21 cellular contexts compared by ENCODE assay signal in the genomic region with DNA sequence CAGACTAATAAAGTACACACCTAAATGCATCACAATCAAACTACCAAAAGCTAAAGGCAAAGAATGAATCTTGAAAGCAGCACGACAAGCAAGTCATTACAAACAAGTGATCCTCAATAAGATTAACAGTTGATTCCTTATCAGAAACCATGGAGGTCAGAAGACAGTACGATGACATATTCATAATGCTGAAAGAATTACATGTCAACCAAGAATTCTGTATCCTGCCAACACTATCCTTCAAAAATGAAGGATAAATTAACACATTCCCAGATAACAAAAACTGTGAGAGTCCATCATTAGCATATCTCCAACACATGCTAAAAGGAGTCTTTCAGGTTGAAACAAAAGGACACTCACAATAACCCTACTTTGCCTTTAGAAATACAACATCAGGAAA. TPM values are rescaled to one million over a fixed set of nuclear protein-coding genes. Genes with fewer than 3 reads are reported as not detected.
DNase-seq lines count a peak whose midpoint lies in the region; ATAC-seq and TF ChIP-seq lines count a peak whose summit lies in the region.
"Had no signal": no experiment of that assay in that cellular context is flagged by ENCODE, and none has a peak within 500 bp of the region (broad histone marks: within the 10 kb centered on the region; RNA-seq: fewer than 3 reads in every experiment).

No MANE protein-coding gene starts in this region.

- TF ChIP-seq CTCF in GM23338 (conservative IDR thresholded peaks at IDR 0.05; ENCODE audit: low read depth in 2 of 2) (no peak), WTC11 (IDR thresholded peaks at IDR 0.05) (no peak)

- no peak overlapping the region for H3K4me3 Mint-ChIP-seq in GM23338
- no peak overlapping the region for H3K4me3 Mint-ChIP-seq in WTC11
- H3K4me3 Mint-ChIP-seq: T-helper 1 cell treated with Interleukin-12 subunit alpha and Interleukin-12 subunit beta and Interleukin-4 antibody, amounts not matched to agents 30 μg/mL and 1 μg/mL, for 36 hours had no signal

- H2BK15ac ChIP-seq in mesendoderm (replicated peaks; ENCODE audit: low read depth), result no peak overlapping the region

- no peak overlapping the region for H4K5ac ChIP-seq in mesendoderm (ENCODE audit: low read length)

- H3K9ac ChIP-seq in HUES64 (ENCODE audit: low read depth, low read length) (no peak overlapping the region), mesendoderm (ENCODE audit: low read length) (no peak overlapping the region)

- H3K9me3 Mint-ChIP-seq in GM23338 (peaks cover 13% of the 10 kb centered on the region; the same call in 2 of the 3 replicates), WTC11 (peaks cover 22% of the 10 kb centered on the region)

- no peak overlapping the region for H2BK120ac ChIP-seq in mesendoderm (ENCODE audit: low read depth, low read length)

- 91% methylated on average over 2 of the region's 2 CpGs for WGBS in HUES64
- WGBS in mesendoderm (ENCODE audit: extremely low coverage, insufficient coverage, low lambda C conversion rate), result no CpG with 5 or more reads among the region's 2 CpGs

- no peak overlapping the region for H3K56ac ChIP-seq in mesendoderm (ENCODE audit: low read length)

- H3K27ac Mint-ChIP-seq in GM23338 (peak overlapping the region; percentile 57; the same call in 1 of the 2 replicates), WTC11 (0 out of 2 replicates have a peak overlapping the region, but pooled peaks have one; percentile 44)
- H3K27ac Mint-ChIP-seq: T-helper 1 cell treated with Interleukin-12 subunit alpha and Interleukin-12 subunit beta and Interleukin-4 antibody, amounts not matched to agents 30 μg/mL and 1 μg/mL, for 36 hours had no signal

- no peak overlapping the region for H4K8ac ChIP-seq in mesendoderm (ENCODE audit: low read depth, low read length)

- H3K27me3 Mint-ChIP-seq in GM23338 (ENCODE audit: insufficient read depth, low read depth, poor library complexity) (peaks cover 1% of the 10 kb centered on the region), WTC11 (ENCODE audit: low read depth) (no peaks in the 10 kb centered on the region)

- H3K9me3 ChIP-seq in HUES64 (ENCODE audit: insufficient read depth, low read depth, low read length), result peaks cover 5% of the 10 kb centered on the region; the same call in 1 of the 2 replicates
- H3K9me3 ChIP-seq: BE2C, SJSA1 had no signal

- H3K23ac ChIP-seq in mesendoderm (ENCODE audit: low read length), result no peak overlapping the region

- H2BK5ac ChIP-seq in mesendoderm (ENCODE audit: low read length), result peak overlapping the region; percentile 77

- CTCF ChIA-PET in WTC11 (lab: Charles Lee), result no interaction called here

- H4K20me1 ChIP-seq in GM23338 (replicated peaks; ENCODE audit: insufficient read depth), result no peaks in the 10 kb centered on the region

- no peak overlapping the region for H3K4me3 ChIP-seq in GM23338
- H3K4me3 ChIP-seq in HUES64 (ENCODE audit: low read length), result no peak overlapping the region
- no peak overlapping the region for H3K4me3 ChIP-seq in mesendoderm (ENCODE audit: low read length)
- H3K4me3 ChIP-seq: A549, SJSA1 had no signal

- no peak overlapping the region for H3K18ac ChIP-seq in mesendoderm (ENCODE audit: low read length)

- ATAC-seq in GM23338, result peak; percentile 26; the same call in 1 of the 3 replicates
- ATAC-seq in WTC11, result peak; percentile 30; the same call in 1 of the 2 replicates
- no peak for ATAC-seq in HG03442 (IDR thresholded peaks at IDR 0.05; ENCODE audit: unreplicated experiment)
- no peak for ATAC-seq in HG02610 (IDR thresholded peaks at IDR 0.05; ENCODE audit: unreplicated experiment)
- ATAC-seq: A549, Right ventricle myocardium inferior had no signal

- no peak overlapping the region for H2AK5ac ChIP-seq in mesendoderm (ENCODE audit: low read length)

- H3K27ac ChIP-seq in GM23338 (ENCODE audit: low read depth), result no peak overlapping the region
- H3K27ac ChIP-seq in HUES64 (ENCODE audit: low read depth, low read length), result peak overlapping the region; percentile 25; the same call in 1 of the 2 replicates
- peak overlapping the region; percentile 57 for H3K27ac ChIP-seq in mesendoderm (ENCODE audit: low read depth, low read length)
- H3K27ac ChIP-seq: A549, SJSA1 had no signal

- no peak overlapping the region for H3K4me2 ChIP-seq in GM23338
- no peak overlapping the region for H3K4me2 ChIP-seq in mesendoderm (ENCODE audit: low read length)
- H3K4me2 ChIP-seq: A549 had no signal

- H2AFZ ChIP-seq in GM23338, result no peak overlapping the region

- no peaks in the 10 kb centered on the region for H3K27me3 ChIP-seq in GM23338 (ENCODE audit: insufficient read depth)
- H3K27me3 ChIP-seq in HUES64 (ENCODE audit: insufficient read depth, low read length), result no peaks in the 10 kb centered on the region
- no peaks in the 10 kb centered on the region for H3K27me3 ChIP-seq in mesendoderm (ENCODE audit: insufficient read depth, low read length, poor library complexity)
- H3K27me3 ChIP-seq: BE2C, SJSA1 had no signal

- H3F3A ChIP-seq in GM23338 (replicated peaks; ENCODE audit: low read depth), result no peaks in the 10 kb centered on the region

- peak; percentile 25 for DNase-seq in GM23338 (ENCODE audit: low spot score)
- no peak for DNase-seq in WTC11 (ENCODE audit: low spot score)
- DNase-seq in mesendoderm, result peak; percentile 85
- DNase-seq in AML-193 (lab: John Stamatoyannopoulos, UW), result no peak
- DNase-seq: BE2C, COR-L47, DMS 273 treated with DMSO at 0.1 percent for 48 hours, DMS79 treated with DMSO at 0.1 percent for 48 hours, HCEC 1CT, NCI-H1105, NCI-H146, NCI-H2029 treated with DMSO at 0.1 percent for 48 hours, NCI-H345, NCI-H526 had no signal

- peaks cover 18% of the 10 kb centered on the region for H3K36me3 Mint-ChIP-seq in GM23338 (ENCODE audit: low read depth)
- peaks cover 18% of the 10 kb centered on the region for H3K36me3 Mint-ChIP-seq in WTC11

- H3K4me1 ChIP-seq in GM23338 (ENCODE audit: insufficient read depth), result no peaks in the 10 kb centered on the region
- H3K4me1 ChIP-seq in HUES64 (ENCODE audit: insufficient read depth, low read length), result peaks cover 10% of the 10 kb centered on the region
- peaks cover 3% of the 10 kb centered on the region for H3K4me1 ChIP-seq in mesendoderm (ENCODE audit: control insufficient read depth, low read depth, low read length)
- H3K4me1 ChIP-seq: BE2C had no signal

- POLR2A ChIA-PET in WTC11 (lab: Charles Lee), result no interaction called here

- peaks cover 18% of the 10 kb centered on the region; the same call in 2 of the 3 replicates for H3K4me1 Mint-ChIP-seq in GM23338
- H3K4me1 Mint-ChIP-seq in WTC11, result peaks cover 31% of the 10 kb centered on the region

- no peaks in the 10 kb centered on the region for H3K9me2 ChIP-seq in GM23338 (ENCODE audit: insufficient read depth)

- H3K79me2 ChIP-seq in GM23338 (replicated peaks; ENCODE audit: insufficient read depth) (no peaks in the 10 kb centered on the region), mesendoderm (ENCODE audit: control insufficient read depth, insufficient read depth, low read length) (peaks cover 4% of the 10 kb centered on the region)

- H3K79me1 ChIP-seq in mesendoderm (ENCODE audit: low read length), result peaks cover 4% of the 10 kb centered on the region

- H3K36me3 ChIP-seq in GM23338 (ENCODE audit: insufficient read depth) (no peaks in the 10 kb centered on the region), HUES64 (ENCODE audit: insufficient read depth, low read length) (no peaks in the 10 kb centered on the region), mesendoderm (ENCODE audit: control insufficient read depth, insufficient read depth, low read length) (no peaks in the 10 kb centered on the region)
- H3K36me3 ChIP-seq: BE2C had no signal

- no peak overlapping the region for H3K4ac ChIP-seq in mesendoderm (ENCODE audit: low read depth, low read length)

TF ChIP-seq in GM23338, 12 proteins besides CTCF, POLR2A, EP300 and RAD21 (continues in another document):
- no peak for TF ChIP-seq CREB1 (CRISPR knock-in tag; IDR thresholded peaks at IDR 0.05; ENCODE audit: low read depth)

TF ChIP-seq in WTC11, 78 proteins besides CTCF, POLR2A, EP300 and RAD21:
- TF ChIP-seq SMAD3 (CRISPR knock-in tag; IDR thresholded peaks at IDR 0.05; ENCODE audit: borderline replicate concordance) (no peak), ZNF317 (CRISPR knock-in tag; IDR thresholded peaks at IDR 0.05; ENCODE audit: borderline replicate concordance, low read depth) (peak; percentile 75)

RNA-seq across cellular contexts. Expression of gene NR3C1, which starts 39.4 kb away (rescaled TPM):
- total RNA-seq in GM23338 (2014; rRNA removed; shearing (Covaris generic)), result 2.4 and 4.6 TPM in 2 replicates
- polyA plus RNA-seq in GM23338 (2016; fragmentation: Nextera tagmentation; extraction: Ambion mirVana), result 0.89 and 1.2 TPM in 2 replicates
- polyA plus RNA-seq in HUES64 (2013, experiment 1 of 2), result 4.8 TPM
- 2.9 TPM for polyA plus RNA-seq in HUES64 (2013, experiment 2 of 2)
- 8.7 to 15.0 TPM (median 9.3 TPM) in 3 replicates for total RNA-seq in WTC11 (2021)
- polyA plus RNA-seq in mesendoderm (2013, experiment 1 of 2), result 12.1 TPM
- 11.5 TPM for polyA plus RNA-seq in mesendoderm (2013, experiment 2 of 2)

Comparison
In these comparisons a context has a peak if more than half of its experiments do, and no peak if none do; other contexts are left out.
1. ATAC-seq: peak in GM23338 (single experiment) and WTC11 (single experiment); none in HG03442 (single experiment) and HG02610 (single experiment).
2. DNase-seq: peak in GM23338 (single experiment) and mesendoderm (single experiment); none in WTC11 (single experiment) and AML-193 (0 of 2).